Comparison of ENCODE assay signal across 1 cellular context in genomic region chr3:27349832-27350231, GRCh38.
TF ChIP-seq lines count a peak whose summit lies in the region.

No MANE protein-coding gene starts in this region.

TF ChIP-seq in GM12878, 131 proteins besides CTCF, POLR2A, EP300 and RAD21 (continued from another document):
- TF ChIP-seq ZBTB11 (CRISPR knock-in tag; IDR thresholded peaks at IDR 0.05) (no peak), SUZ12 (IDR thresholded peaks at IDR 0.05; ENCODE audit: unreplicated experiment) (no peak), PBX3 (IDR thresholded peaks at IDR 0.05; ENCODE audit: insufficient replicate concordance, low read depth, low read length) (no peak), FOXM1 (IDR thresholded peaks at IDR 0.05; ENCODE audit: low read depth, low read length) (no peak), POLR2AphosphoS5 (IDR thresholded peaks at IDR 0.05; ENCODE audit: low read length) (no peak), ATF7 (IDR thresholded peaks at IDR 0.05; ENCODE audit: low read depth) (no peak), GABPA (IDR thresholded peaks at IDR 0.05; ENCODE audit: low read depth) (no peak), SUPT20H (IDR thresholded peaks at IDR 0.05; ENCODE audit: borderline replicate concordance, control insufficient read depth, low read depth, low read length) (no peak), CEBPB (IDR thresholded peaks at IDR 0.05; ENCODE audit: borderline replicate concordance in 1 of 2, low read depth in 2 of 2, low read length in 2 of 2) (no peak), SREBF1 (IDR thresholded peaks at IDR 0.05; ENCODE audit: low read length) (no peak), KLF5 (IDR thresholded peaks at IDR 0.05; ENCODE audit: partially characterized antibody) (no peak), GATAD2B (conservative IDR thresholded peaks at IDR 0.05; ENCODE audit: low read depth) (no peak), EGR1 (IDR thresholded peaks at IDR 0.05; ENCODE audit: borderline replicate concordance in 1 of 2, low read depth in 2 of 2, low read length in 2 of 2) (no peak), BCLAF1 (IDR thresholded peaks at IDR 0.05) (no peak), IRF5 (IDR thresholded peaks at IDR 0.05; ENCODE audit: borderline replicate concordance) (no peak), HDAC6 (IDR thresholded peaks at IDR 0.05; ENCODE audit: unreplicated experiment) (no peak), USF1 (IDR thresholded peaks at IDR 0.05; ENCODE audit: borderline replicate concordance, extremely low read length, insufficient read depth, low read depth, low read length) (no peak), IRF3 (IDR thresholded peaks at IDR 0.05) (no peak), TARDBP (IDR thresholded peaks at IDR 0.05; ENCODE audit: borderline replicate concordance) (no peak), RELA (IDR thresholded peaks at IDR 0.05; ENCODE audit: borderline replicate concordance, partially characterized antibody) (no peak), MTA2 (IDR thresholded peaks at IDR 0.05; ENCODE audit: low read depth) (peak; percentile 77), RFX5 (IDR thresholded peaks at IDR 0.05; ENCODE audit: low read depth, low read length) (no peak), PAX8 (IDR thresholded peaks at IDR 0.05) (no peak)
